ENCODE assay signal across 9 cellular contexts in the genomic region with DNA sequence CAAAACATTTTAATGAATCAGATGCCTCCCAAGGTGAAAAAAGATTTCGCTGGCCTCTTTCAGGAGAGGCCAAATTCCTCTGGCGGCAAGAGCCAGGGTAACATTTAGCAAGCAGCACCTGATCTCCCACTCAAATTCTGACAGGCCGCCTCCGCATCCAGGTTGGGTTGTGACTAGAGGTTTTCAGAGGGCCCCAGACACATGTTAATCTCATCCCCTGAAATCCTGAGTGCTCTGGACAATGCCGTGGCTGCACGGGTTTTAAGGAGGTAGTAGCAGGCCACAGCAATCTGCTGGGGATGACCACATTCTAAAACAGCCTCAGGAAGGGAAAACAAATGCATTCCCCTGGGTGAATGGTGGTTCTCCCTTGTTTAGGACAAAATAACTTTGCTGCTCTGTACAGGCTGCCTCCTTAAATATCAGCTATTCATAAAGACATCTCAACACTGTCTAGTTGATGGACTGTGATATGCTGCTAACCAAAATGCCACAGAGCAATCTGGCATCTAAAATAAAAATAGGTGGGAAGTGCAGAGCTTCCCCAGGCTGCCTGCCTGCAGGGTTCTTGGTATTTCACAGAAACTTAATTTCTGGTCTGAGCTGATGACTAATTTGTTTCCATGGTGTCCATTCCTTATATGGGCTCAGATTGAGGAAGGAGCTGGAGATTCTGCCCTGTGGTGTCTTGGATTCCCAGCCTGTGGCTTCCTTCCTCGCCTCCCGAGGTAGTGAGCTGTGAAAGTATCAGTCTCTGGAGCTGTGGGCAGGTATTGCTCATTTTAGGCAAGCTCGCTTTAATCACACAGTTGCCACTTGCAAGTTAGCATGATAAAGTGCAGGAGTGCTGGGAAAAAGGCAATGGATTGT.
DNase-seq lines count a peak whose midpoint lies in the region; ATAC-seq and TF ChIP-seq lines count a peak whose summit lies in the region.
"Had no signal": no experiment of that assay in that cellular context is flagged by ENCODE, and none has a peak within 500 bp of the region (broad histone marks: within the 10 kb centered on the region; RNA-seq: fewer than 3 reads in every experiment).

No MANE protein-coding gene starts in this region.

- H3K27me3 Mint-ChIP-seq in nephron (ENCODE audit: low read depth), result no peaks in the 10 kb centered on the region

- peak overlapping the region in 2 of 3 experiments; percentile 28 for H3K27ac Mint-ChIP-seq in nephron

- H3K4me3 Mint-ChIP-seq in nephron, result no peak overlapping the region

- intact Hi-C loops in Right ventricle myocardium inferior (cut with DNase I), result no loop called here

- no peak for ATAC-seq in GM21786 (IDR thresholded peaks at IDR 0.05; ENCODE audit: unreplicated experiment)
- ATAC-seq in Right ventricle myocardium inferior, result no peak
- ATAC-seq: left lobe of liver had no signal

- H3K9me3 Mint-ChIP-seq in nephron, result peaks cover 18% of the 10 kb centered on the region

- no peak for TF ChIP-seq CTCF in nephron (IDR thresholded peaks at IDR 0.05; ENCODE audit: unreplicated experiment in 3 of 3)

- DNase-seq in COLO829 (ENCODE audit: low spot score) (peak; percentile 30), NCI-H82 treated with DMSO at 0.1 percent for 48 hours (lab: John Stamatoyannopoulos, UW; ENCODE audit: unreplicated experiment) (peak; percentile 68), dedifferentiated amniotic fluid mesenchymal stem cell (ENCODE audit: extremely low spot score) (peak; percentile 45), Right ventricle myocardium inferior (ENCODE audit: missing footprints) (no peak)
- no peak for DNase-seq in activated effector memory CD4-positive, alpha-beta T cell treated with Interleukin-2 at 50 U/mL for 16 hours
- DNase-seq in stimulated activated CD8-positive, alpha-beta memory T cell treated with anti-CD3 and anti-CD28 coated beads, Interleukin-4, amount 100 ng/mL, for 48 hours, result no peak

- peaks cover 11% of the 10 kb centered on the region for H3K4me1 Mint-ChIP-seq in nephron

- H3K36me3 Mint-ChIP-seq in nephron (ENCODE audit: low read depth), result peaks cover 61% of the 10 kb centered on the region

Comparison
In these comparisons a context has a peak if more than half of its experiments do, and no peak if none do; other contexts are left out.
1. DNase-seq: peak in COLO829 (single experiment), NCI-H82 treated with DMSO at 0.1 percent for 48 hours (single experiment) and dedifferentiated amniotic fluid mesenchymal stem cell (single experiment); none in activated effector memory CD4-positive, alpha-beta T cell treated with Interleukin-2 at 50 U/mL for 16 hours (single experiment), stimulated activated CD8-positive, alpha-beta memory T cell treated with anti-CD3 and anti-CD28 coated beads, Interleukin-4, amount 100 ng/mL, for 48 hours (single experiment) and Right ventricle myocardium inferior (single experiment).